In genomic region chr12:106934277-106934676, GRCh38 we compare ENCODE assay signal across 7 cellular contexts.
"Had no signal": no experiment of that assay in that cellular context is flagged by ENCODE, and none has a peak within 500 bp of the region (broad histone marks: within the 10 kb centered on the region; RNA-seq: fewer than 3 reads in every experiment).

No MANE protein-coding gene starts in this region.

- FAIRE-seq: HepG2, HTR-8/SVneo had no signal

- H3K4me3 Mint-ChIP-seq: IgD-negative memory B cell had no signal

- DNase-seq: IMR-90, KBM-7, KG1 had no signal

- H3K27ac ChIP-seq: HL-60 had no signal

- H3K4me1 Mint-ChIP-seq: IgD-negative memory B cell had no signal

- ATAC-seq: HepG2 had no signal

- H3K27ac Mint-ChIP-seq: IgD-negative memory B cell had no signal
